Comparison of ENCODE assay signal across 25 cellular contexts in the genomic region with DNA sequence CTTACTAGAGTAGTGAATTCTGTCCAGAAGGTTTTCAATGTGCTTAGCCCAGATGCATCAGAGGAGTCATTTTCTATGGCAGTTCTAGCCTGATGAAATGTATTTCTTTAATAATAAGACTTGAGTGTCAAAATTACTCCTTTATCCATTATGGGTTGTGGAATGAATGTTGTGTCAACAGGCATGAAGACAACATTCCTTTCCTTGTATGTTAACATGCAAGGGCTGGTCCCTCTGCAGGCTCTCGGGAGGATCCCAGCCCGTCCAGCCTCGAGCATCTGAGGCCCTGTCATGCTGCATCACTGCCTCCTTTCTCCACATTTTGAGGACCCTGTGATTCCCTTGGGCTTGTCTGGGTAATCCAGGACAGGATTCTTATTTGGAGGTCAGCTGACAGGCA.
"Had no signal": no experiment of that assay in that cellular context is flagged by ENCODE, and none has a peak within 500 bp of the region (broad histone marks: within the 10 kb centered on the region; RNA-seq: fewer than 3 reads in every experiment).

No MANE protein-coding gene starts in this region.

- DNase-seq: activated CD8-positive, alpha-beta memory T cell treated with anti-CD3 and anti-CD28 coated beads, Interleukin-2, amount 50 U/mL, for 48 hours; activated effector memory CD4-positive, alpha-beta T cell treated with anti-CD3 and anti-CD28 coated beads, Interleukin-2, amount 50 U/mL, for 16 hours; activated naive CD4-positive, alpha-beta T cell treated with anti-CD3 and anti-CD28 coated beads, Interleukin-2, amount 50 U/mL, for 16 hours; activated naive CD8-positive, alpha-beta T cell treated with anti-CD3 and anti-CD28 coated beads, Interleukin-2, amount 50 U/mL, for 24 hours; activated T-cell treated with anti-CD3 and anti-CD28 coated beads, Interleukin-2, amount 50 U/mL, for 48 hours; anterior cingulate cortex; caudate nucleus; dermis blood vessel endothelial cell; effector CD8-positive, alpha-beta T cell; heart right ventricle; islet precursor cell; left cardiac atrium; mesenchymal stem cell; mucosa of descending colon; ovary; right cardiac atrium; stimulated activated CD4-positive, alpha-beta T cell treated with anti-CD3 and anti-CD28 coated beads, Interleukin-12 subunit alpha, Interleukin-12 subunit beta, amount 100 ng/mL, for 4 hours; stimulated activated CD4-positive, alpha-beta T cell treated with anti-CD3 and anti-CD28 coated beads, Interleukin-4, amount 100 ng/mL, for 4 hours; stimulated activated naive CD8-positive, alpha-beta T cell treated with anti-CD3 and anti-CD28 coated beads, Interleukin-15, amount 100 ng/mL, for 72 hours; T1000; tibial artery had no signal

- H3K4me1 Mint-ChIP-seq: WTC11 had no signal

- H3K36me3 ChIP-seq: ovary had no signal

- H3K4me3 ChIP-seq: heart right ventricle, mucosa of descending colon, ovary, tibial artery had no signal

- H3K9me3 Mint-ChIP-seq: activated naive CD8-positive, alpha-beta T cell treated with anti-CD3 and anti-CD28 coated beads, Interleukin-2, amount 50 U/mL, for 24 hours; brain; stimulated activated naive CD8-positive, alpha-beta T cell treated with anti-CD3 and anti-CD28 coated beads, Interleukin-15, amount 100 ng/mL, for 72 hours; T-helper 1 cell treated with Interleukin-12 subunit alpha and Interleukin-12 subunit beta and Interleukin-4 antibody, amounts not matched to agents 30 μg/mL and 1 μg/mL, for 36 hours; WTC11 had no signal

- H3K27ac Mint-ChIP-seq: activated naive CD8-positive, alpha-beta T cell treated with anti-CD3 and anti-CD28 coated beads, Interleukin-2, amount 50 U/mL, for 24 hours; brain; T-helper 1 cell treated with Interleukin-12 subunit alpha and Interleukin-12 subunit beta and Interleukin-4 antibody, amounts not matched to agents 30 μg/mL and 1 μg/mL, for 36 hours; WTC11 had no signal

- H3K4me3 Mint-ChIP-seq: activated naive CD8-positive, alpha-beta T cell treated with anti-CD3 and anti-CD28 coated beads, Interleukin-2, amount 50 U/mL, for 24 hours; brain; stimulated activated naive CD8-positive, alpha-beta T cell treated with anti-CD3 and anti-CD28 coated beads, Interleukin-15, amount 100 ng/mL, for 72 hours; T-helper 1 cell treated with Interleukin-12 subunit alpha and Interleukin-12 subunit beta and Interleukin-4 antibody, amounts not matched to agents 30 μg/mL and 1 μg/mL, for 36 hours; WTC11 had no signal

- H3K27ac ChIP-seq: heart right ventricle, ovary, tibial artery had no signal

- H3K27me3 Mint-ChIP-seq: activated naive CD8-positive, alpha-beta T cell treated with anti-CD3 and anti-CD28 coated beads, Interleukin-2, amount 50 U/mL, for 24 hours; brain; stimulated activated naive CD8-positive, alpha-beta T cell treated with anti-CD3 and anti-CD28 coated beads, Interleukin-15, amount 100 ng/mL, for 72 hours had no signal

- ATAC-seq: activated naive CD8-positive, alpha-beta T cell treated with anti-CD3 and anti-CD28 coated beads, Interleukin-2, amount 50 U/mL, for 24 hours; esophagus mucosa; heart right ventricle; left cardiac atrium; mucosa of descending colon; right cardiac atrium; stimulated activated naive CD8-positive, alpha-beta T cell treated with anti-CD3 and anti-CD28 coated beads, Interleukin-15, amount 100 ng/mL, for 72 hours; WTC11 had no signal

- H3K27me3 ChIP-seq: heart right ventricle, ovary, tibial artery had no signal

- H3K9me3 ChIP-seq: heart right ventricle, mucosa of descending colon, ovary, tibial artery had no signal
